In genomic region chr11:94732617-94733292, GRCh38 we compare ENCODE assay signal across 10 cellular contexts. TPM values are rescaled to one million over a fixed set of nuclear protein-coding genes. Genes with fewer than 3 reads are reported as not detected.
DNase-seq lines count a peak whose midpoint lies in the region; ATAC-seq and TF ChIP-seq lines count a peak whose summit lies in the region.
"Had no signal": no experiment of that assay in that cellular context is flagged by ENCODE, and none has a peak within 500 bp of the region (broad histone marks: within the 10 kb centered on the region; RNA-seq: fewer than 3 reads in every experiment).

No MANE protein-coding gene starts in this region.

- no peak overlapping the region for H3K4me3 ChIP-seq in GM23338
- H3K4me3 ChIP-seq in foreskin fibroblast (ENCODE audit: low read depth in 1 of 2, low read length in 2 of 2), result no peak overlapping the region

- H3K4me1 Mint-ChIP-seq in GM23338, result peaks cover 56% of the 10 kb centered on the region
- H3K4me1 Mint-ChIP-seq in activated T-helper 17 cell treated with anti-CD3 and anti-CD28 coated beads, Interleukin-2, amount 50 U/mL, for 72 hours, result no peaks in the 10 kb centered on the region

- H4K20me1 ChIP-seq in GM23338 (replicated peaks; ENCODE audit: insufficient read depth), result no peaks in the 10 kb centered on the region

- no peaks in the 10 kb centered on the region for H3K79me2 ChIP-seq in GM23338 (replicated peaks; ENCODE audit: insufficient read depth)

- intact Hi-C loops in sciatic nerve (cut with DNase I), result no loop called here

- H3K36me3 ChIP-seq in GM23338 (ENCODE audit: insufficient read depth), result no peaks in the 10 kb centered on the region

- peaks cover 62% of the 10 kb centered on the region for H3K4me1 ChIP-seq in GM23338 (ENCODE audit: insufficient read depth)

- no peaks in the 10 kb centered on the region for H3K9me2 ChIP-seq in GM23338 (ENCODE audit: insufficient read depth)

- TF ChIP-seq CTCF in GM23338 (conservative IDR thresholded peaks at IDR 0.05; ENCODE audit: low read depth in 2 of 2) (no peak), foreskin fibroblast (IDR thresholded peaks at IDR 0.05; ENCODE audit: low read depth, low read length) (no peak)

- no peak overlapping the region for H3K27ac ChIP-seq in GM23338 (ENCODE audit: low read depth)

- H3K27ac Mint-ChIP-seq in GM23338, result peak overlapping the region; percentile 16; the same call in 1 of the 2 replicates
- no peak overlapping the region for H3K27ac Mint-ChIP-seq in activated T-helper 17 cell treated with anti-CD3 and anti-CD28 coated beads, Interleukin-2, amount 50 U/mL, for 72 hours

- H3K27me3 ChIP-seq in GM23338 (ENCODE audit: insufficient read depth), result no peaks in the 10 kb centered on the region

- no peaks in the 10 kb centered on the region for H3K36me3 Mint-ChIP-seq in GM23338 (ENCODE audit: low read depth)
- H3K36me3 Mint-ChIP-seq in activated T-helper 17 cell treated with anti-CD3 and anti-CD28 coated beads, Interleukin-2, amount 50 U/mL, for 72 hours (ENCODE audit: low read depth), result no peaks in the 10 kb centered on the region

- H2AFZ ChIP-seq in GM23338, result peak overlapping the region; percentile 48

- no peak for DNase-seq in GM23338 (ENCODE audit: low spot score)
- DNase-seq in SW 1271 (lab: John Stamatoyannopoulos, UW), result peak; percentile 73 to 94
- peak; percentile 62 to 73 for DNase-seq in foreskin fibroblast
- DNase-seq in sciatic nerve (ENCODE audit: low spot score), result no peak
- DNase-seq in NCI-H2227 treated with DMSO at 0.1 percent for 48 hours (lab: John Stamatoyannopoulos, UW), result no peak
- no peak for DNase-seq in stimulated activated CD8-positive, alpha-beta memory T cell treated with anti-CD3 and anti-CD28 coated beads, Interleukin-4, amount 100 ng/mL, for 48 hours
- DNase-seq in SK-N-DZ (ENCODE audit: low spot score), result no peak
- DNase-seq: effector CD8-positive, alpha-beta T cell; substantia nigra had no signal

- no peaks in the 10 kb centered on the region for H3K9me3 Mint-ChIP-seq in GM23338
- no peaks in the 10 kb centered on the region for H3K9me3 Mint-ChIP-seq in activated T-helper 17 cell treated with anti-CD3 and anti-CD28 coated beads, Interleukin-2, amount 50 U/mL, for 72 hours

- peaks cover 7% of the 10 kb centered on the region for H3K27me3 Mint-ChIP-seq in GM23338 (ENCODE audit: insufficient read depth, low read depth, poor library complexity)
- peaks cover 12% of the 10 kb centered on the region for H3K27me3 Mint-ChIP-seq in activated T-helper 17 cell treated with anti-CD3 and anti-CD28 coated beads, Interleukin-2, amount 50 U/mL, for 72 hours

- H3K4me3 Mint-ChIP-seq in GM23338, result no peak overlapping the region; the same call in 2 of the 3 replicates
- H3K4me3 Mint-ChIP-seq in activated T-helper 17 cell treated with anti-CD3 and anti-CD28 coated beads, Interleukin-2, amount 50 U/mL, for 72 hours, result no peak overlapping the region

- ATAC-seq in GM23338 (no peak), sciatic nerve (peak; percentile 77)
- ATAC-seq in activated T-helper 17 cell treated with anti-CD3 and anti-CD28 coated beads, Interleukin-2, amount 50 U/mL, for 72 hours (replicated peaks), result no peak

- H3K4me2 ChIP-seq in GM23338, result no peak overlapping the region; the same call in 1 of the 2 replicates

- peaks cover 13% of the 10 kb centered on the region; the same call in 1 of the 2 replicates for H3F3A ChIP-seq in GM23338 (replicated peaks; ENCODE audit: low read depth)

TF ChIP-seq in GM23338, 12 proteins besides CTCF, POLR2A, EP300 and RAD21:
- no peak for TF ChIP-seq JUNB (IDR thresholded peaks at IDR 0.05; ENCODE audit: unreplicated experiment)
- no peak for TF ChIP-seq POLR2AphosphoS5 (IDR thresholded peaks at IDR 0.05; ENCODE audit: low read depth)

RNA-seq across cellular contexts. Expression of gene AMOTL1, which starts 35.4 kb away (rescaled TPM):
- total RNA-seq in GM23338 (2014; rRNA removed; shearing (Covaris generic)), result 18.7 TPM in 2 replicates
- polyA plus RNA-seq in GM23338 (2016; fragmentation: Nextera tagmentation; extraction: Ambion mirVana), result 4.1 and 4.3 TPM in 2 replicates
- total RNA-seq in sciatic nerve, result 75.6 TPM
- 29.1 and 29.3 TPM in 2 replicates for polyA plus RNA-seq in SK-N-DZ (2014; cell fraction: cytosol; rRNA removed)
- polyA plus RNA-seq in SK-N-DZ (2014; cell fraction: nucleus; rRNA removed), result 22.3 and 29.8 TPM in 2 replicates
- total RNA-seq in activated T-helper 17 cell treated with anti-CD3 and anti-CD28 coated beads, Interleukin-2, amount 50 U/mL, for 72 hours, result under 1 TPM; 0.06 to 0.34 TPM

Comparison
In these comparisons a context has a peak if more than half of its experiments do, and no peak if none do; other contexts are left out.
1. DNase-seq: peak in SW 1271 (2 of 2) and foreskin fibroblast (2 of 2); none in GM23338 (single experiment), sciatic nerve (single experiment), NCI-H2227 treated with DMSO at 0.1 percent for 48 hours (single experiment), stimulated activated CD8-positive, alpha-beta memory T cell treated with anti-CD3 and anti-CD28 coated beads, Interleukin-4, amount 100 ng/mL, for 48 hours (single experiment) and SK-N-DZ (single experiment).
2. RNA of gene AMOTL1, which starts 35.4 kb away (total RNA-seq): 75.6 TPM in sciatic nerve (single experiment) and 18.7 TPM in GM23338; 0.06 to 0.34 TPM in activated T-helper 17 cell treated with anti-CD3 and anti-CD28 coated beads, Interleukin-2, amount 50 U/mL, for 72 hours; every median in the first group is over 10 times any median in the second.